Comparison of ENCODE assay signal across 1 cellular context in the genomic region with DNA sequence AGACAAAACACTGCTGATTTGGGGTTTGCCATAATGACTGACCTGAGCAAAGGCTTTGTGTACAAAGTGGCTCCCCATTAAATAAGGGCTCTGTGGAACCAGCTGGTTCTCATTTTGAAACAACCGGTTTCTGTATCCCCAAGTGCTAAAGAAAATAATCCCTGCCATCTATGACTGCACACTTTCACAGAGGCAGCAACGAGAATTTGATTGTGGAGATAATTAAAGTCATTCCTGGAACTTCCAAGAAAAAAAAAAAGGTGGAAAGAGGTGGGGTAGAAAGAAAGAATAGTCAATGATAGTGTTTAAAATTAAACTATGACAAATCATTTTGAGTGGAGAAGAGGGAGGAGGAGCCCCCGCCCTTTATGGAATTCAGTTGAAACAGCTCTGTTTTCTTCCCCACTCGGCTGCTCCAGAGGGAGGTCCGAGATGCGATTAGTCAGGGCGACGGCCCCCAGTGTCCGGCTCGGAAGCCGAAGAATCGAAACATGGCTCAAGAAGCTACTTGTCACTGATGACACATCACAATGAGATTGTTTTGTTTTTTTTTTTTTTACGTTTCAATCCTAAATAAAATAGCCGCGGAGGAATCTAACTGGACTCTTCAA.
TF ChIP-seq lines count a peak whose summit lies in the region.

No MANE protein-coding gene starts in this region.

TF ChIP-seq in WTC11, 78 proteins besides CTCF, POLR2A, EP300 and RAD21 (continued from another document):
- TF ChIP-seq ZNF121 (CRISPR knock-in tag; IDR thresholded peaks at IDR 0.05), result no peak
